In genomic region chr13:91647361-91647970, GRCh38 we compare ENCODE assay signal across 10 cellular contexts.
A peak's percentile ranks its signal among the peaks of the same experiment; 100 is the strongest.
DNase-seq lines count a peak whose midpoint lies in the region; ATAC-seq, FAIRE-seq and TF ChIP-seq lines count a peak whose summit lies in the region.
"Had no signal": no experiment of that assay in that cellular context is flagged by ENCODE, and none has a peak within 500 bp of the region (broad histone marks: within the 10 kb centered on the region; RNA-seq: fewer than 3 reads in every experiment).

No MANE protein-coding gene starts in this region.

- no peak for TF ChIP-seq EP300 in ovary (IDR thresholded peaks at IDR 0.05)

- H3K36me3 ChIP-seq in GM06990 (ENCODE audit: control insufficient read depth, insufficient read depth, low read length) (no peaks in the 10 kb centered on the region), kidney (ENCODE audit: control insufficient read depth in 1 of 2, insufficient read depth in 2 of 2, low read length in 2 of 2) (no peaks in the 10 kb centered on the region), ovary (no peaks in the 10 kb centered on the region)

- no peak for DNase-seq in GM06990 (ENCODE audit: extremely low read depth, insufficient read length)
- peak; percentile 35 for DNase-seq in SK-N-DZ (ENCODE audit: low spot score)
- peak; percentile 46 for DNase-seq in kidney
- DNase-seq in T-helper 2 cell: no peak
- DNase-seq in ovary: no peak
- DNase-seq: activated naive CD8-positive, alpha-beta T cell treated with anti-CD3 and anti-CD28 coated beads, Interleukin-2, amount 10 ng/mL, durations not matched to agents 7 days and 5 days had no signal

- H3K9ac ChIP-seq in kidney (ENCODE audit: low read length in 2 of 2): no peak overlapping the region
- H3K9ac ChIP-seq: parathyroid adenoma had no signal

- intact Hi-C loops in kidney (cut with DNase I) (no loop called here), ovary (cut with DNase I) (no loop called here)

- H3K27ac ChIP-seq in kidney (ENCODE audit: low read depth in 2 of 2, low read length in 2 of 2) (no peak overlapping the region), ovary (no peak overlapping the region)
- H3K27ac ChIP-seq: parathyroid adenoma had no signal

- H3K9me3 ChIP-seq in kidney (ENCODE audit: control insufficient read depth in 1 of 2, low read length in 2 of 2) (no peaks in the 10 kb centered on the region), ovary (no peaks in the 10 kb centered on the region)

- H3K36me3 Mint-ChIP-seq in stimulated activated memory B cell treated with anti-CD40 and anti-IgM and Interleukin-4, amounts not matched to agents 10 μg/mL and 1 μg/mL and 100 μg/mL, for 72 hours: no peaks in the 10 kb centered on the region
- H3K36me3 Mint-ChIP-seq: activated naive CD8-positive, alpha-beta T cell treated with anti-CD3 and anti-CD28 coated beads, Interleukin-2, amount 10 ng/mL, durations not matched to agents 7 days and 5 days had no signal

- no peaks in the 10 kb centered on the region for H3K27me3 Mint-ChIP-seq in stimulated activated memory B cell treated with anti-CD40 and anti-IgM and Interleukin-4, amounts not matched to agents 10 μg/mL and 1 μg/mL and 100 μg/mL, for 72 hours
- H3K27me3 Mint-ChIP-seq: activated naive CD8-positive, alpha-beta T cell treated with anti-CD3 and anti-CD28 coated beads, Interleukin-2, amount 10 ng/mL, durations not matched to agents 7 days and 5 days had no signal

- H3K9me3 Mint-ChIP-seq in stimulated activated memory B cell treated with anti-CD40 and anti-IgM and Interleukin-4, amounts not matched to agents 10 μg/mL and 1 μg/mL and 100 μg/mL, for 72 hours: peaks cover 3% of the 10 kb centered on the region

- H3K27me3 ChIP-seq in GM06990 (replicated peaks; ENCODE audit: control insufficient read depth, insufficient read depth, low read length) (no peaks in the 10 kb centered on the region), ovary (no peaks in the 10 kb centered on the region)

- no peak for FAIRE-seq in kidney (lab: Jason Lieb, UNC)

- H3K4me3 Mint-ChIP-seq in stimulated activated memory B cell treated with anti-CD40 and anti-IgM and Interleukin-4, amounts not matched to agents 10 μg/mL and 1 μg/mL and 100 μg/mL, for 72 hours: no peak overlapping the region
- H3K4me3 Mint-ChIP-seq: activated naive CD8-positive, alpha-beta T cell treated with anti-CD3 and anti-CD28 coated beads, Interleukin-2, amount 10 ng/mL, durations not matched to agents 7 days and 5 days had no signal

- H3K4me3 ChIP-seq in GM06990 (replicated peaks; ENCODE audit: low read depth, low read length) (no peak overlapping the region), kidney (ENCODE audit: low read length in 2 of 2) (no peak overlapping the region), ovary (no peak overlapping the region)

- WGBS in ovary, 3 donors: 31 to 52% (median 41%) methylated on average over 3 of the region's 3 CpGs

- H3K4me1 ChIP-seq in kidney (ENCODE audit: control insufficient read depth in 1 of 2, insufficient read depth in 1 of 2, low read depth in 1 of 2, low read length in 2 of 2) (no peaks in the 10 kb centered on the region), ovary (ENCODE audit: insufficient read depth) (no peaks in the 10 kb centered on the region)
- H3K4me1 ChIP-seq: parathyroid adenoma had no signal

- TF ChIP-seq POLR2A in ovary (IDR thresholded peaks at IDR 0.05): no peak

- ATAC-seq in HG02759 (IDR thresholded peaks at IDR 0.05; ENCODE audit: unreplicated experiment) (peak; percentile 70), GM19452 (IDR thresholded peaks at IDR 0.05; ENCODE audit: unreplicated experiment) (no peak)
- ATAC-seq in stimulated activated memory B cell treated with anti-CD40 and anti-IgM and Interleukin-4, amounts not matched to agents 10 μg/mL and 1 μg/mL and 100 μg/mL, for 72 hours: no peak

- H3K27ac Mint-ChIP-seq in stimulated activated memory B cell treated with anti-CD40 and anti-IgM and Interleukin-4, amounts not matched to agents 10 μg/mL and 1 μg/mL and 100 μg/mL, for 72 hours: no peak overlapping the region
- H3K27ac Mint-ChIP-seq: activated naive CD8-positive, alpha-beta T cell treated with anti-CD3 and anti-CD28 coated beads, Interleukin-2, amount 10 ng/mL, durations not matched to agents 7 days and 5 days had no signal

- peak; percentile 60 for TF ChIP-seq CTCF in GM06990 (IDR thresholded peaks at IDR 0.05; ENCODE audit: insufficient read depth, low read length, poor library complexity, severe bottlenecking)
- no peak for TF ChIP-seq CTCF in kidney (IDR thresholded peaks at IDR 0.05; ENCODE audit: borderline replicate concordance, extremely low read depth, insufficient read depth)
- TF ChIP-seq CTCF in ovary (IDR thresholded peaks at IDR 0.05): no peak

- no peaks in the 10 kb centered on the region for H3K4me1 Mint-ChIP-seq in stimulated activated memory B cell treated with anti-CD40 and anti-IgM and Interleukin-4, amounts not matched to agents 10 μg/mL and 1 μg/mL and 100 μg/mL, for 72 hours
- H3K4me1 Mint-ChIP-seq: activated naive CD8-positive, alpha-beta T cell treated with anti-CD3 and anti-CD28 coated beads, Interleukin-2, amount 10 ng/mL, durations not matched to agents 7 days and 5 days had no signal

Comparison
In these comparisons a context has a peak if more than half of its experiments do, and no peak if none do; other contexts are left out.
1. DNase-seq: peak in SK-N-DZ (single experiment) and kidney (single experiment); none in GM06990 (single experiment), T-helper 2 cell (0 of 5) and ovary (0 of 5).